In genomic region chr6:157380458-157380778, GRCh38 we compare ENCODE assay signal across 8 cellular contexts. TPM values are rescaled to one million over a fixed set of nuclear protein-coding genes. Genes with fewer than 3 reads are reported as not detected.
A peak's percentile ranks its signal among the peaks of the same experiment; 100 is the strongest.
DNase-seq lines count a peak whose midpoint lies in the region; ATAC-seq and TF ChIP-seq lines count a peak whose summit lies in the region.

No MANE protein-coding gene starts in this region.

- H3K9me2 ChIP-seq in hepatocyte (replicated peaks; ENCODE audit: insufficient read depth), result no peaks in the 10 kb centered on the region

- H3K4me3 Mint-ChIP-seq in activated B cell treated with CpG ODN at 0.5 μM for 24 hours, result peak overlapping the region; percentile 87

- no peaks in the 10 kb centered on the region for H3F3A ChIP-seq in smooth muscle cell (ENCODE audit: low read depth)

- no peak for TF ChIP-seq CTCF in activated B cell treated with CpG ODN at 0.5 μM for 24 hours (IDR thresholded peaks at IDR 0.05)
- TF ChIP-seq CTCF in hepatocyte (IDR thresholded peaks at IDR 0.05; ENCODE audit: poor library complexity), result no peak
- TF ChIP-seq CTCF in smooth muscle cell (IDR thresholded peaks at IDR 0.05; ENCODE audit: borderline replicate concordance, insufficient read depth, poor library complexity, severe bottlenecking), result no peak

- no peaks in the 10 kb centered on the region for H4K20me1 ChIP-seq in hepatocyte (ENCODE audit: insufficient read depth, poor library complexity, severe bottlenecking)
- H4K20me1 ChIP-seq in smooth muscle cell (ENCODE audit: low read depth), result no peaks in the 10 kb centered on the region

- H3K4me1 ChIP-seq in hepatocyte (ENCODE audit: insufficient read depth) (peaks cover 9% of the 10 kb centered on the region), smooth muscle cell (ENCODE audit: low read depth) (peaks cover 19% of the 10 kb centered on the region)

- H3K4me1 Mint-ChIP-seq in activated B cell treated with CpG ODN at 0.5 μM for 24 hours, result peaks cover 41% of the 10 kb centered on the region

- H3K9me3 ChIP-seq in hepatocyte (ENCODE audit: low read depth), result no peaks in the 10 kb centered on the region
- no peaks in the 10 kb centered on the region for H3K9me3 ChIP-seq in smooth muscle cell (replicated peaks; ENCODE audit: low read depth)

- no peaks in the 10 kb centered on the region for H3K27me3 ChIP-seq in hepatocyte
- peaks cover 16% of the 10 kb centered on the region for H3K27me3 ChIP-seq in smooth muscle cell (ENCODE audit: low read depth)

- H3K9me3 Mint-ChIP-seq in activated B cell treated with CpG ODN at 0.5 μM for 24 hours, result no peaks in the 10 kb centered on the region

- H3K79me2 ChIP-seq in hepatocyte (peaks cover 33% of the 10 kb centered on the region), smooth muscle cell (ENCODE audit: low read depth) (no peaks in the 10 kb centered on the region)

- H3K36me3 ChIP-seq in hepatocyte (replicated peaks; ENCODE audit: insufficient read depth, low read depth), result no peaks in the 10 kb centered on the region
- no peaks in the 10 kb centered on the region for H3K36me3 ChIP-seq in smooth muscle cell (ENCODE audit: low read depth)

- peak overlapping the region; percentile 68 for H3K9ac ChIP-seq in smooth muscle cell (ENCODE audit: low read depth)

- POLR2A ChIA-PET in activated B cell treated with CpG ODN at 0.5 μM for 24 hours (lab: Charles Lee), result interaction anchor here (0.6 to 2.3 kb wide), 17 partner anchors 11 to 234 kb away, joined by 3 to 29 read pairs (median 4); partner anchors contain the start of gene TMEM242

- peak; percentile 7 for ATAC-seq in HG03045 (IDR thresholded peaks at IDR 0.05; ENCODE audit: unreplicated experiment)
- peak; percentile 1 for ATAC-seq in activated B cell treated with CpG ODN at 0.5 μM for 24 hours (ENCODE audit: low read depth)

- H2AFZ ChIP-seq in hepatocyte (peak overlapping the region; percentile 68), smooth muscle cell (ENCODE audit: low read depth) (peak overlapping the region; percentile 99)

- peak; percentile 48 for DNase-seq in NK-92 treated with Interleukin-12 subunit alpha and Interleukin-12 subunit beta, amount 100 ng/mL, for 24 hours (lab: John Stamatoyannopoulos, UW)
- DNase-seq in NK-92 (lab: John Stamatoyannopoulos, UW; ENCODE audit: unreplicated experiment) (no peak), activated B cell treated with CpG ODN at 0.5 μM for 24 hours (no peak), hepatocyte (ENCODE audit: low spot score) (no peak), smooth muscle cell (lab: John Stamatoyannopoulos, UW; ENCODE audit: unreplicated experiment) (no peak), D341Med (ENCODE audit: low spot score) (no peak), OCI-M2 (lab: John Stamatoyannopoulos, UW; ENCODE audit: unreplicated experiment) (no peak)

- H3K27ac ChIP-seq in hepatocyte (peak overlapping the region; percentile 96), smooth muscle cell (ENCODE audit: low read depth) (peak overlapping the region; percentile 38)

- under 1% methylated on average over 17 of the region's 28 CpGs for WGBS in hepatocyte (ENCODE audit: low lambda C conversion rate, missing lambda C conversion rate)
- 2% methylated on average over 18 of the region's 28 CpGs for WGBS in smooth muscle cell (ENCODE audit: low lambda C conversion rate)

- H3K4me3 ChIP-seq in hepatocyte (peak overlapping the region; percentile 91), smooth muscle cell (peak overlapping the region; percentile 91)

- H3K4me2 ChIP-seq in hepatocyte (peak overlapping the region; percentile 86), smooth muscle cell (peak overlapping the region; percentile 100)

- peaks cover 20% of the 10 kb centered on the region for H3K36me3 Mint-ChIP-seq in activated B cell treated with CpG ODN at 0.5 μM for 24 hours (ENCODE audit: low read depth)

- CTCF ChIA-PET in activated B cell treated with CpG ODN at 0.5 μM for 24 hours (lab: Charles Lee), result interaction anchor here (0.7 to 2.9 kb wide), 3 partner anchors 56 to 382 kb away, joined by 3 to 9 read pairs (median 4); no protein-coding TSS in a partner anchor

- H3K27ac Mint-ChIP-seq in activated B cell treated with CpG ODN at 0.5 μM for 24 hours, result peak overlapping the region; percentile 78

- H3K27me3 Mint-ChIP-seq in activated B cell treated with CpG ODN at 0.5 μM for 24 hours, result peaks cover 3% of the 10 kb centered on the region

- intact Hi-C loops in activated B cell treated with CpG ODN at 0.5 μM for 24 hours (cut with micrococcal nuclease), result loop anchor here (1.0 to 5.0 kb wide), 7 partner anchors 11 to 358 kb away; partner anchors contain the start of gene TMEM242

RNA-seq across cellular contexts. Expression of gene ZDHHC14, which starts 0.6 kb away (rescaled TPM):
- total RNA-seq in activated B cell treated with CpG ODN at 0.5 μM for 24 hours, result 20.5 and 25.3 TPM in 2 replicates
- 11.8 and 17.3 TPM in 2 replicates for total RNA-seq in hepatocyte
- polyA plus RNA-seq in hepatocyte, result 20.2 and 25.2 TPM in 2 replicates
- 1.3 TPM in 2 replicates for total RNA-seq in smooth muscle cell
- 1.6 and 4.2 TPM in 2 replicates for polyA plus RNA-seq in smooth muscle cell

RNA-seq across cellular contexts. Expression of gene TMEM242, which starts 57.1 kb away (rescaled TPM):
- 16.1 and 17.6 TPM in 2 replicates for total RNA-seq in activated B cell treated with CpG ODN at 0.5 μM for 24 hours
- total RNA-seq in hepatocyte, result 8.7 and 9.0 TPM in 2 replicates
- 13.7 TPM in 2 replicates for polyA plus RNA-seq in hepatocyte
- total RNA-seq in smooth muscle cell, result 7.0 and 7.8 TPM in 2 replicates
- polyA plus RNA-seq in smooth muscle cell, result 12.0 and 13.3 TPM in 2 replicates
